Comparison of ENCODE assay signal across 3 cellular contexts in genomic region chr14:37252434-37252833, GRCh38.
TF ChIP-seq lines count a peak whose summit lies in the region.

No MANE protein-coding gene starts in this region.

TF ChIP-seq in A549, 52 proteins besides CTCF, POLR2A, EP300 and RAD21 (continued from another document):
- TF ChIP-seq EHMT2 (IDR thresholded peaks at IDR 0.05; ENCODE audit: low read depth) (no peak), CEBPB (IDR thresholded peaks at IDR 0.05) (no peak), ZC3H11A (IDR thresholded peaks at IDR 0.05) (no peak), HES2 (IDR thresholded peaks at IDR 0.05) (no peak), ZFP36 (IDR thresholded peaks at IDR 0.05; ENCODE audit: borderline replicate concordance, partially characterized antibody) (no peak), KDM5A (IDR thresholded peaks at IDR 0.05) (no peak), MAFK (IDR thresholded peaks at IDR 0.05; ENCODE audit: partially characterized antibody) (no peak), ATOH8 (CRISPR knock-in tag; IDR thresholded peaks at IDR 0.05; ENCODE audit: low read depth) (no peak), POLR2AphosphoS2 (conservative IDR thresholded peaks at IDR 0.05; ENCODE audit: low read length) (no peak), HEYL (CRISPR knock-in tag; IDR thresholded peaks at IDR 0.05) (no peak), SREBF2 (IDR thresholded peaks at IDR 0.05) (no peak), REST (IDR thresholded peaks at IDR 0.05) (no peak), RARB (CRISPR knock-in tag; IDR thresholded peaks at IDR 0.05) (no peak)

TF ChIP-seq in endothelial cell of umbilical vein, 7 proteins besides CTCF, POLR2A, EP300 and RAD21 (continued from another document):
- TF ChIP-seq EZH2 (IDR thresholded peaks at IDR 0.05; ENCODE audit: borderline replicate concordance, low read depth, low read length, severe bottlenecking) (no peak), GATA2 (IDR thresholded peaks at IDR 0.05; ENCODE audit: insufficient read depth, insufficient read length, low read depth, low read length) (no peak), JUN (IDR thresholded peaks at IDR 0.05; ENCODE audit: borderline replicate concordance, insufficient read depth, insufficient read length, low read depth) (no peak), POLR2AphosphoS5 (IDR thresholded peaks at IDR 0.05; ENCODE audit: insufficient read depth, low read depth, low read length) (no peak), MAX (IDR thresholded peaks at IDR 0.05; ENCODE audit: insufficient read depth, insufficient read length) (no peak), FOS (IDR thresholded peaks at IDR 0.05; ENCODE audit: borderline replicate concordance, insufficient read depth, low read length) (no peak)

TF ChIP-seq in liver, 16 proteins besides CTCF, POLR2A, EP300 and RAD21:
- TF ChIP-seq YY1 (IDR thresholded peaks at IDR 0.05) = peak; percentile 45
- TF ChIP-seq REST (IDR thresholded peaks at IDR 0.05) = no peak
- no peak for TF ChIP-seq SP1 (IDR thresholded peaks at IDR 0.05)
- no peak for TF ChIP-seq HNF4G (IDR thresholded peaks at IDR 0.05)
- peak; percentile 61 to 71 for TF ChIP-seq HNF4A (conservative IDR thresholded peaks at IDR 0.05)
- no peak for TF ChIP-seq NR2F2 (IDR thresholded peaks at IDR 0.05)
- no peak for TF ChIP-seq FOXA2 (IDR thresholded peaks at IDR 0.05)
- TF ChIP-seq JUND (IDR thresholded peaks at IDR 0.05) = no peak
- no peak for TF ChIP-seq EGR1 (IDR thresholded peaks at IDR 0.05; ENCODE audit: low read depth in 2 of 2)
- TF ChIP-seq MAX (IDR thresholded peaks at IDR 0.05) = no peak
- TF ChIP-seq ZBTB33 (IDR thresholded peaks at IDR 0.05) = no peak
- TF ChIP-seq ATF3 (IDR thresholded peaks at IDR 0.05) = no peak
- peak; percentile 46 to 49 for TF ChIP-seq RXRA (IDR thresholded peaks at IDR 0.05)
- no peak for TF ChIP-seq TAF1 (conservative IDR thresholded peaks at IDR 0.05)
- TF ChIP-seq GABPA (IDR thresholded peaks at IDR 0.05 in 1 of 2, conservative IDR thresholded peaks at IDR 0.05 in 1 of 2) = no peak
- TF ChIP-seq FOXA1 (IDR thresholded peaks at IDR 0.05) = no peak
